In the genomic region with DNA sequence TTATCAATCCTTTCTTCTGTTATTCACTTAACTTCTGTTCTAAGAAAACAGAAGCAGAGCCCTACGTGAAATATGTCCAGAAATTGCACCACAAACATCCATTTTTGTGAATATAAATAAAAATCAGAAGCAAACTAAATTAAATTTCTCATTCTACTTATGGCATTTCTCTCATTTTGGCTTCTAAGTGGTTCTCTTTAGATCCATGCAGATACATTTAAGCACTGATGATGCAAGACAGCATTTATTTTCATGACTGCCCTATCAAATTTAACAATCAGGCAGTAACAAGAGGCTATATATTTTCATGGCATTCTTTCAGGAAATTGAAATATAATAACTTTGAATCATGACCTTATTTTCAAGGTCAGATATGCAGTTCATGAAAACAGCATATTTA, we compare ENCODE assay signal across 34 cellular contexts.
"Had no signal": no experiment of that assay in that cellular context is flagged by ENCODE, and none has a peak within 500 bp of the region (broad histone marks: within the 10 kb centered on the region; RNA-seq: fewer than 3 reads in every experiment).

No MANE protein-coding gene starts in this region.

- ATAC-seq: activated CD4-positive, alpha-beta T cell treated with anti-CD3 and anti-CD28 coated beads for 36 hours; activated CD8-positive, alpha-beta memory T cell treated with anti-CD3 and anti-CD28 coated beads, Interleukin-2, amount 10 ng/mL, durations not matched to agents 7 days and 5 days; activated CD8-positive, alpha-beta T cell treated with anti-CD3 and anti-CD28 coated beads, Interleukin-2, amount 10 ng/mL, durations not matched to agents 7 days and 5 days; activated naive CD8-positive, alpha-beta T cell treated with anti-CD3 and anti-CD28 coated beads, Interleukin-2, amount 50 U/mL, for 24 hours; body of pancreas; effector memory CD8-positive, alpha-beta T cell; gastroesophageal sphincter; heart right ventricle had no signal

- DNase-seq: activated CD4-positive, alpha-beta memory T cell treated with anti-CD3 and anti-CD28 coated beads for 36 hours; activated CD4-positive, alpha-beta T cell treated with anti-CD3 and anti-CD28 coated beads for 36 hours; activated CD4-positive, alpha-beta T cell treated with anti-CD3 and anti-CD28 coated beads, Interleukin-2, amount 10 ng/mL, durations not matched to agents 24 days and 14 days; activated CD4-positive, CD25-positive, alpha-beta regulatory T cell; activated CD4-positive, CD25-positive, alpha-beta regulatory T cell treated with anti-CD3 and anti-CD28 coated beads, Interleukin-2, amount 50 U/mL, for 72 hours; activated CD8-positive, alpha-beta memory T cell treated with anti-CD3 and anti-CD28 coated beads, Interleukin-2, amount 10 ng/mL, durations not matched to agents 7 days and 5 days; activated CD8-positive, alpha-beta memory T cell treated with anti-CD3 and anti-CD28 coated beads, Interleukin-2, amount 50 U/mL, for 4 hours; activated CD8-positive, alpha-beta T cell treated with anti-CD3 and anti-CD28 coated beads, Interleukin-2, amount 10 ng/mL, durations not matched to agents 7 days and 5 days; activated effector memory CD4-positive, alpha-beta T cell treated with anti-CD3 and anti-CD28 coated beads, Interleukin-2, amount 50 U/mL, for 16 hours; activated naive CD4-positive, alpha-beta T cell treated with anti-CD3 and anti-CD28 coated beads for 36 hours; activated naive CD8-positive, alpha-beta T cell treated with anti-CD3 and anti-CD28 coated beads for 36 hours; activated naive CD8-positive, alpha-beta T cell treated with anti-CD3 and anti-CD28 coated beads, Interleukin-2, amount 50 U/mL, for 24 hours; activated T-cell treated with anti-CD3 and anti-CD28 coated beads, Interleukin-2, amount 50 U/mL, for 1 hour; activated T-cell treated with anti-CD3 and anti-CD28 coated beads, Interleukin-2, amount 50 U/mL, for 48 hours; adrenal gland; amygdala; aorta; body of pancreas; caudate nucleus; cortex of kidney; dermis blood vessel endothelial cell; effector CD4-positive, alpha-beta T cell; effector memory CD8-positive, alpha-beta T cell; erythroblast; esophagus squamous epithelium; foreskin melanocyte; heart right ventricle; T1000; WERI-Rb-1 had no signal

- H3K36me3 Mint-ChIP-seq: activated CD4-positive, alpha-beta memory T cell treated with anti-CD3 and anti-CD28 coated beads for 36 hours; activated CD8-positive, alpha-beta memory T cell treated with anti-CD3 and anti-CD28 coated beads, Interleukin-2, amount 10 ng/mL, durations not matched to agents 7 days and 5 days; activated naive CD4-positive, alpha-beta T cell treated with anti-CD3 and anti-CD28 coated beads, Interleukin-2, amount 50 U/mL, for 24 hours; activated naive CD8-positive, alpha-beta T cell treated with anti-CD3 and anti-CD28 coated beads for 36 hours had no signal

- H3K4me3 Mint-ChIP-seq: activated CD4-positive, alpha-beta memory T cell treated with anti-CD3 and anti-CD28 coated beads for 36 hours; activated CD4-positive, alpha-beta T cell treated with anti-CD3 and anti-CD28 coated beads for 36 hours; activated CD4-positive, alpha-beta T cell treated with anti-CD3 and anti-CD28 coated beads, Interleukin-2, amount 10 ng/mL, durations not matched to agents 24 days and 14 days; activated CD8-positive, alpha-beta memory T cell treated with anti-CD3 and anti-CD28 coated beads, Interleukin-2, amount 10 ng/mL, durations not matched to agents 7 days and 5 days; activated CD8-positive, alpha-beta T cell treated with anti-CD3 and anti-CD28 coated beads, Interleukin-2, amount 10 ng/mL, durations not matched to agents 7 days and 5 days; activated naive CD4-positive, alpha-beta T cell treated with anti-CD3 and anti-CD28 coated beads for 36 hours; activated naive CD4-positive, alpha-beta T cell treated with anti-CD3 and anti-CD28 coated beads, Interleukin-2, amount 50 U/mL, for 24 hours; activated naive CD8-positive, alpha-beta T cell treated with anti-CD3 and anti-CD28 coated beads for 36 hours; activated naive CD8-positive, alpha-beta T cell treated with anti-CD3 and anti-CD28 coated beads, Interleukin-2, amount 50 U/mL, for 24 hours; activated T-helper 1 cell treated with anti-CD3 and anti-CD28 coated beads, Interleukin-12 subunit alpha, Interleukin-12 subunit beta, Interleukin-2, Interleukin-4 antibody, amounts not matched to agents 30 ng/mL and 10 ng/mL and 1 ng/mL, durations not matched to agents 14 hours and 24 hours and 36 hours; effector memory CD8-positive, alpha-beta T cell; T-helper 2 cell treated with Interferon-gamma antibody and Interleukin-4, amounts not matched to agents 5 μg/mL and 100 μg/mL, for 36 hours had no signal

- H3K9me3 Mint-ChIP-seq: activated CD4-positive, alpha-beta memory T cell treated with anti-CD3 and anti-CD28 coated beads for 36 hours; activated CD4-positive, alpha-beta T cell treated with anti-CD3 and anti-CD28 coated beads, Interleukin-2, amount 10 ng/mL, durations not matched to agents 24 days and 14 days; activated naive CD4-positive, alpha-beta T cell treated with anti-CD3 and anti-CD28 coated beads for 36 hours; activated naive CD8-positive, alpha-beta T cell treated with anti-CD3 and anti-CD28 coated beads for 36 hours; activated T-helper 1 cell treated with anti-CD3 and anti-CD28 coated beads, Interleukin-12 subunit alpha, Interleukin-12 subunit beta, Interleukin-2, Interleukin-4 antibody, amounts not matched to agents 30 ng/mL and 10 ng/mL and 1 ng/mL, durations not matched to agents 14 hours and 24 hours and 36 hours; activated T-helper 2 cell treated with anti-CD3 and anti-CD28 coated beads, Interferon-gamma antibody, Interleukin-2, Interleukin-4, amounts not matched to agents 10 μg/mL and 5 μg/mL and 100 μg/mL, durations not matched to agents 14 hours and 24 hours and 36 hours had no signal

- H3K27me3 Mint-ChIP-seq: activated CD4-positive, alpha-beta memory T cell treated with anti-CD3 and anti-CD28 coated beads for 36 hours; activated CD4-positive, alpha-beta T cell treated with anti-CD3 and anti-CD28 coated beads for 36 hours; activated CD4-positive, alpha-beta T cell treated with anti-CD3 and anti-CD28 coated beads, Interleukin-2, amount 10 ng/mL, durations not matched to agents 24 days and 14 days; activated CD8-positive, alpha-beta memory T cell treated with anti-CD3 and anti-CD28 coated beads, Interleukin-2, amount 10 ng/mL, durations not matched to agents 7 days and 5 days; activated naive CD4-positive, alpha-beta T cell treated with anti-CD3 and anti-CD28 coated beads, Interleukin-2, amount 50 U/mL, for 24 hours; activated naive CD8-positive, alpha-beta T cell treated with anti-CD3 and anti-CD28 coated beads for 36 hours; activated naive CD8-positive, alpha-beta T cell treated with anti-CD3 and anti-CD28 coated beads, Interleukin-2, amount 50 U/mL, for 24 hours; effector memory CD8-positive, alpha-beta T cell had no signal

- H3K4me1 Mint-ChIP-seq: activated CD4-positive, alpha-beta T cell treated with anti-CD3 and anti-CD28 coated beads for 36 hours; activated CD4-positive, alpha-beta T cell treated with anti-CD3 and anti-CD28 coated beads, Interleukin-2, amount 10 ng/mL, durations not matched to agents 24 days and 14 days; activated CD8-positive, alpha-beta memory T cell treated with anti-CD3 and anti-CD28 coated beads, Interleukin-2, amount 10 ng/mL, durations not matched to agents 7 days and 5 days; activated naive CD4-positive, alpha-beta T cell treated with anti-CD3 and anti-CD28 coated beads, Interleukin-2, amount 50 U/mL, for 24 hours; activated naive CD8-positive, alpha-beta T cell treated with anti-CD3 and anti-CD28 coated beads for 36 hours; activated naive CD8-positive, alpha-beta T cell treated with anti-CD3 and anti-CD28 coated beads, Interleukin-2, amount 50 U/mL, for 24 hours had no signal

- H3K27ac Mint-ChIP-seq: activated CD4-positive, alpha-beta memory T cell treated with anti-CD3 and anti-CD28 coated beads for 36 hours; activated CD4-positive, alpha-beta T cell treated with anti-CD3 and anti-CD28 coated beads for 36 hours; activated CD4-positive, alpha-beta T cell treated with anti-CD3 and anti-CD28 coated beads, Interleukin-2, amount 10 ng/mL, durations not matched to agents 24 days and 14 days; activated CD8-positive, alpha-beta memory T cell treated with anti-CD3 and anti-CD28 coated beads, Interleukin-2, amount 10 ng/mL, durations not matched to agents 7 days and 5 days; activated CD8-positive, alpha-beta T cell treated with anti-CD3 and anti-CD28 coated beads, Interleukin-2, amount 10 ng/mL, durations not matched to agents 7 days and 5 days; activated naive CD4-positive, alpha-beta T cell treated with anti-CD3 and anti-CD28 coated beads for 36 hours; activated naive CD4-positive, alpha-beta T cell treated with anti-CD3 and anti-CD28 coated beads, Interleukin-2, amount 50 U/mL, for 24 hours; activated naive CD8-positive, alpha-beta T cell treated with anti-CD3 and anti-CD28 coated beads for 36 hours; activated naive CD8-positive, alpha-beta T cell treated with anti-CD3 and anti-CD28 coated beads, Interleukin-2, amount 50 U/mL, for 24 hours; activated T-helper 1 cell treated with anti-CD3 and anti-CD28 coated beads, Interleukin-12 subunit alpha, Interleukin-12 subunit beta, Interleukin-2, Interleukin-4 antibody, amounts not matched to agents 30 ng/mL and 10 ng/mL and 1 ng/mL, durations not matched to agents 14 hours and 24 hours and 36 hours; activated T-helper 2 cell treated with anti-CD3 and anti-CD28 coated beads, Interferon-gamma antibody, Interleukin-2, Interleukin-4, amounts not matched to agents 10 μg/mL and 5 μg/mL and 100 μg/mL, durations not matched to agents 14 hours and 24 hours and 36 hours; effector memory CD8-positive, alpha-beta T cell; T-helper 2 cell treated with Interferon-gamma antibody and Interleukin-4, amounts not matched to agents 5 μg/mL and 100 μg/mL, for 36 hours had no signal
